11 cellular contexts compared by ENCODE assay signal in genomic region chrX:41326431-41326830, GRCh38.
"Had no signal": no experiment of that assay in that cellular context is flagged by ENCODE, and none has a peak within 500 bp of the region (broad histone marks: within the 10 kb centered on the region; RNA-seq: fewer than 3 reads in every experiment).

No MANE protein-coding gene starts in this region.

- H3K4me3 ChIP-seq: GM23248, GM23338, HAP-1 had no signal

- H3K27ac ChIP-seq: GM23248 had no signal

- H3K9me3 Mint-ChIP-seq: GM23338, HFFc6 had no signal

- H3K27ac Mint-ChIP-seq: GM23338, H9, HFFc6 had no signal

- H3K9me3 ChIP-seq: HAP-1 had no signal

- DNase-seq: GM23248, GOT3, H7, H9, HCEC 1CT, HFFc6 had no signal

- ATAC-seq: GM23338, HCT116 had no signal

- FAIRE-seq: H1, H54 had no signal

- H3K4me3 Mint-ChIP-seq: GM23338, H9, HFFc6 had no signal

- H3K36me3 ChIP-seq: HAP-1 had no signal
